In the genomic region with DNA sequence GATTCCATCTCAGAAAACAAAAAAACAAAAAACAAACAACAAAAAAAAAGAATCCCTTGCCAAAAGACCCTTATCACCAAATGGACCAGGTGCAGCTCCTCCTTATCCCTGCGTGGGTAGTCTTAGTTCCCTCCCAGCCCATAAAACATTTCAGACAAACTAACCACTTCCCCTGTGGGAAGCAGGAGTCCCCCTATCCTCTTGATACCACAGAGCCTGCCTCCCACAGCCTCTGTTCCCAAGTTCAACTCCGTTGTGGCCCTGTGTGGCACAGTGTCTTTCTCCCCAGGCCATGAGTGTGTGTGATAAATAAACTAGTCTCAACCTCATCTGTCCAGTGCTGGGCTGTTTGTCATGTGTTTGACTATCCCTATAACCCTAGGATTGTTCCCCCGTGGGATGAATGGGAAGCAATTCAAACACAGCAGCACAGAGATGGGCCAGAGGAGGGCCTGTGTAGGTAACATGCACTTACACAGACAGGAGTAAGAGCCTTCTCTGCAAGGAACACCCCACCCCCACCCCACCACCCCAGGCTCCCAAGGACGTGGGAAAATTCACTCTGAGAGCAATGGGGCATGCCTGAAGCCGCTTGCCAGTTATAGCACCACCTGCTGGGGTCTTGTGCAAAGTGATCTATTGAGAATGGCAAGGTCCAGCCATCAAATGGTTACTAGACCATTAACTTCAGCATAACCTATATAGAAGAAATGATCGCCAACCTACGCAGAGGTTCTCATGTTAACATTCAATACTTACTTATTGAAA, we compare ENCODE assay signal across 9 cellular contexts.
DNase-seq lines count a peak whose midpoint lies in the region; ATAC-seq and TF ChIP-seq lines count a peak whose summit lies in the region.
"Had no signal": no experiment of that assay in that cellular context is flagged by ENCODE, and none has a peak within 500 bp of the region (broad histone marks: within the 10 kb centered on the region; RNA-seq: fewer than 3 reads in every experiment).

No MANE protein-coding gene starts in this region.

- no peak overlapping the region for H3K14ac ChIP-seq in H9 (ENCODE audit: insufficient read depth, low read length)

- no peak overlapping the region for H3K56ac ChIP-seq in H9 (ENCODE audit: insufficient read length, low read depth, low read length)

- no peak overlapping the region for H2BK15ac ChIP-seq in H9 (ENCODE audit: low read depth, low read length)

- DNase-seq in NCI-H524 (lab: John Stamatoyannopoulos, UW) (peak; percentile 4 to 5), NCI-H524 treated with DMSO at 0.1 percent for 48 hours (lab: John Stamatoyannopoulos, UW) (no peak), H9 (peak; percentile 72), NCI-H460 (ENCODE audit: extremely low read depth, low read depth) (peak; percentile 30), fibroblast of pulmonary artery (ENCODE audit: low read depth) (peak; percentile 13), GM03348 (ENCODE audit: low spot score) (no peak)

- H4K91ac ChIP-seq in H9 (ENCODE audit: insufficient read length, low read depth, low read length), result no peak overlapping the region

- no peak overlapping the region for H3K18ac ChIP-seq in H9 (ENCODE audit: insufficient read length, low read depth, low read length)

- H2AFZ ChIP-seq in H9 (ENCODE audit: low read length), result no peak overlapping the region

- H3K9ac ChIP-seq in H9 (ENCODE audit: extremely low read depth, insufficient read length, low read length), result no peak overlapping the region

- no CpG with 5 or more reads among the region's 7 CpGs for WGBS in H9 (ENCODE audit: extremely low coverage, insufficient read length, low lambda C conversion rate)

- H2AK5ac ChIP-seq in H9 (ENCODE audit: insufficient read length, low read length), result no peak overlapping the region

- peak overlapping the region in 1 of 3 experiments; percentile 66; a peak in 3 of 7 replicates for H3K27ac Mint-ChIP-seq in H9
- H3K27ac Mint-ChIP-seq: nephron had no signal

- no peak overlapping the region for H3K27ac ChIP-seq in H9 (ENCODE audit: insufficient read length, low read depth, low read length)

- H3K23me2 ChIP-seq in H9 (ENCODE audit: insufficient read length, low read depth, low read length, poor library complexity, severe bottlenecking), result no peaks in the 10 kb centered on the region

- ATAC-seq in GM21423 (IDR thresholded peaks at IDR 0.05; ENCODE audit: unreplicated experiment) (no peak), HG02938 (IDR thresholded peaks at IDR 0.05; ENCODE audit: unreplicated experiment) (no peak)

- no peak overlapping the region for H3K4ac ChIP-seq in H9 (ENCODE audit: low read depth, low read length)

- no peaks in the 10 kb centered on the region for H3K4me1 ChIP-seq in H9 (ENCODE audit: insufficient read depth, low read length)

- H2BK120ac ChIP-seq in H9 (ENCODE audit: low read depth, low read length, poor library complexity, severe bottlenecking), result no peak overlapping the region

- H4K20me1 ChIP-seq in H9 (ENCODE audit: control insufficient read depth, insufficient read depth, insufficient read length), result no peaks in the 10 kb centered on the region

- no peaks in the 10 kb centered on the region for H3K9me3 Mint-ChIP-seq in H9
- H3K9me3 Mint-ChIP-seq: nephron had no signal

- H3K79me1 ChIP-seq in H9 (ENCODE audit: insufficient read depth, low read depth, low read length, poor library complexity, severe bottlenecking), result no peaks in the 10 kb centered on the region

- peaks cover 3 to 4% of the 10 kb centered on the region in 2 experiments; a peak in 3 of 4 replicates for H3K4me1 Mint-ChIP-seq in H9
- H3K4me1 Mint-ChIP-seq: nephron had no signal

- no peak overlapping the region for H2BK5ac ChIP-seq in H9 (ENCODE audit: insufficient read length, low read length)

- H3K79me2 ChIP-seq in H9 (ENCODE audit: insufficient read depth, low read length), result no peaks in the 10 kb centered on the region

- no peak overlapping the region for H3K23ac ChIP-seq in H9 (ENCODE audit: insufficient read length, low read depth, low read length)

- TF ChIP-seq CTCF in H9 (conservative IDR thresholded peaks at IDR 0.05), result peak; percentile 70
- TF ChIP-seq CTCF in fibroblast of pulmonary artery (IDR thresholded peaks at IDR 0.05; ENCODE audit: low read length, missing control alignments), result peak; percentile 25

- H3K4me2 ChIP-seq in H9 (ENCODE audit: insufficient read depth, insufficient read length, low read length), result no peak overlapping the region

- H3K4me3 ChIP-seq in fibroblast of pulmonary artery (replicated peaks; ENCODE audit: low read depth, low read length), result no peak overlapping the region

- no peak overlapping the region; a peak in 1 of 5 replicates for H3K4me3 Mint-ChIP-seq in H9
- H3K4me3 Mint-ChIP-seq: nephron had no signal

- H2BK12ac ChIP-seq in H9 (ENCODE audit: insufficient read length, low read depth, low read length), result no peak overlapping the region

- H3T11ph ChIP-seq in H9 (ENCODE audit: low read length), result no peak overlapping the region

- no peak overlapping the region for H4K5ac ChIP-seq in H9 (ENCODE audit: insufficient read length, low read depth, low read length)

- H3K27me3 ChIP-seq in H9 (ENCODE audit: insufficient read depth, low read length), result no peaks in the 10 kb centered on the region

- no peaks in the 10 kb centered on the region for H3K9me3 ChIP-seq in H9 (ENCODE audit: control insufficient read depth, low read depth, low read length)

- H4K8ac ChIP-seq in H9 (replicated peaks; ENCODE audit: insufficient read length, low read depth, low read length), result no peak overlapping the region

- peaks cover 3% of the 10 kb centered on the region for H3K27me3 Mint-ChIP-seq in H9 (ENCODE audit: low read depth)

- H3K36me3 Mint-ChIP-seq in H9 (ENCODE audit: insufficient read depth in 1 of 3, low read depth in 3 of 3), result no peaks in the 10 kb centered on the region

- H2BK20ac ChIP-seq in H9 (ENCODE audit: low read depth, low read length, poor library complexity, severe bottlenecking), result no peak overlapping the region

Comparison
In these comparisons a context has a peak if more than half of its experiments do, and no peak if none do; other contexts are left out.
1. DNase-seq: peak in NCI-H524 (2 of 2), H9 (single experiment), NCI-H460 (single experiment) and fibroblast of pulmonary artery (single experiment); none in NCI-H524 treated with DMSO at 0.1 percent for 48 hours (single experiment) and GM03348 (single experiment).